28 cellular contexts compared by ENCODE assay signal in genomic region chr14:98437113-98437512, GRCh38.
"Had no signal": no experiment of that assay in that cellular context is flagged by ENCODE, and none has a peak within 500 bp of the region (broad histone marks: within the 10 kb centered on the region; RNA-seq: fewer than 3 reads in every experiment).

No MANE protein-coding gene starts in this region.

- H3K4me2 ChIP-seq: neural progenitor cell, smooth muscle cell had no signal

- H3K79me2 ChIP-seq: parathyroid adenoma had no signal

- H3K9ac ChIP-seq: neural progenitor cell, parathyroid adenoma had no signal

- H3K27ac ChIP-seq: neural progenitor cell, ovary, parathyroid adenoma, psoas muscle, skin epidermis, spleen, suprapubic skin, testis, tibial artery, transverse colon, upper lobe of right lung, uterus had no signal

- H2AFZ ChIP-seq: neural progenitor cell, parathyroid adenoma had no signal

- H3K9me3 ChIP-seq: ovary, psoas muscle, suprapubic skin, testis, tibial artery, transverse colon, upper lobe of right lung, uterus had no signal

- H3K4me1 ChIP-seq: neural progenitor cell, parathyroid adenoma, psoas muscle, spleen, suprapubic skin, testis, tibial artery, transverse colon, upper lobe of right lung, uterus had no signal

- ATAC-seq: natural killer cell; psoas muscle; right cardiac atrium; sciatic nerve; stimulated activated memory B cell treated with anti-CD40 and anti-IgM and Interleukin-4, amounts not matched to agents 10 μg/mL and 1 μg/mL and 100 μg/mL, for 72 hours; stimulated activated naive CD8-positive, alpha-beta T cell treated with anti-CD3 and anti-CD28 coated beads, Interleukin-15, amount 100 ng/mL, for 72 hours; stimulated activated naive CD8-positive, alpha-beta T cell treated with anti-CD3 and anti-CD28 coated beads, Interleukin-15, Interleukin-2, amounts not matched to agents 100 U/mL and 50 U/mL, for 24 hours; upper lobe of right lung had no signal

- H3K4me3 ChIP-seq: neural progenitor cell, ovary, psoas muscle, skin epidermis, smooth muscle cell, spleen, suprapubic skin, testis, tibial artery, transverse colon, upper lobe of right lung, uterus had no signal

- H3K36me3 ChIP-seq: neural progenitor cell, ovary, spleen, suprapubic skin, tibial artery, transverse colon, upper lobe of right lung, uterus had no signal

- DNase-seq: natural killer cell; occipital lobe; ovary; posterior cingulate gyrus; psoas muscle; right cardiac atrium; spleen; stimulated activated CD4-positive, alpha-beta T cell treated with anti-CD3 and anti-CD28 coated beads, Interleukin-12 subunit alpha, Interleukin-12 subunit beta, amount 100 ng/mL, for 4 hours; stimulated activated CD4-positive, alpha-beta T cell treated with anti-CD3 and anti-CD28 coated beads, Interleukin-1b, Interleukin-23, amount 100 ng/mL, for 48 hours; stimulated activated CD4-positive, alpha-beta T cell treated with anti-CD3 and anti-CD28 coated beads, Interleukin-4, amount 100 ng/mL, for 1 hour; stimulated activated CD4-positive, alpha-beta T cell treated with anti-CD3 and anti-CD28 coated beads, Interleukin-4, amount 100 ng/mL, for 4 hours; stimulated activated CD8-positive, alpha-beta memory T cell treated with anti-CD3 and anti-CD28 coated beads, Interleukin-4, amount 100 ng/mL, for 48 hours; stimulated activated naive CD4-positive, alpha-beta T cell; stimulated activated naive CD8-positive, alpha-beta T cell treated with anti-CD3 and anti-CD28 coated beads, Interleukin-15, amount 100 ng/mL, for 72 hours; stimulated activated naive CD8-positive, alpha-beta T cell treated with anti-CD3 and anti-CD28 coated beads, Interleukin-15, Interleukin-2, amounts not matched to agents 100 U/mL and 50 U/mL, for 24 hours; substantia nigra; testis; tibial artery; transverse colon; upper lobe of right lung; uterus had no signal

- H3K27me3 ChIP-seq: neural progenitor cell, ovary, spleen, suprapubic skin, testis, tibial artery, transverse colon, upper lobe of right lung, uterus had no signal
